In the genomic region with DNA sequence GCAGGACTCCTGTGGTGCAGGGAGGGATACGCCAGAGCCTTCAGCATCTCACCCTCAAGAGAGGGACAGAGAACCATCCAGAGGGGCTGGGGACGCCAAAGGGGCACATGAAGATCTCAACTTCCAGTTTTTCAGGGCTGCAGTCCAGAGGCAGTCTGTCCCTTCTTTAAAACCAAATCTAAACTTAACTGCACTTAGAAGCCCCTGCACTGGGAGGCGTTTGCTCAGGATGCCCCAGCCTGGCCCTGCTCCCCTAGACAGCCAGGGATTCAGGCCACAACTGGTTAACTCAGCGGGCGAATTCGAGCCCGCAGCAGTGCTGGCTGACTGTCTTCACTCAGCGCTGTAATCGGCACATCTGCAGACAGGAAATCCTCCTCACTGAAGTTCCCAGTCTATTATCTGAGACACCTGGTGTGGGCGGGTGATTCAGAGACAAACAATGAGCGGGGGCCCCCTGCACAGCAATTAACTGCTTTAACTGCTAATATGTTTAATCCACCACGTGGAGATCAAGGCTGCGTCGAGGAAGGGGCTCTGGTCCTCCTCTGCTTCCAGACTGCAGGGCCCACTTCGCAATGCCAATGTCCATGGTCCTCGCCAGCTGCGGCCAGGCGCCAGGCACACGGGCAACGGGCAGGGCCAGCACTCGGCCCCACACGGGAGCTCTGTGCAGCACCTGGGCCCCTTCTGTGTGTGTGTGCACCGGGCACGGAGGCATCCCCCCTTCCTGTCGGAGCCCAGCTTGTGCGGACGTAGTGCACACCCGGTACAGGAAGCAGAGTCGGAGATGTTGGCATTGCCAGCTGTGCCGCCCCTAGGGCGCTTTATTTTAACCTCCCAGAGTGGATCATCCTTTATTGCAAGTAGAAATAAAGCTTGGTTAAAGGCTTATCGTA, we compare ENCODE assay signal across 1 cellular context.
TF ChIP-seq lines count a peak whose summit lies in the region.

No MANE protein-coding gene starts in this region.

TF ChIP-seq in endothelial cell of umbilical vein, 7 proteins besides CTCF, POLR2A, EP300 and RAD21:
- TF ChIP-seq FOS (IDR thresholded peaks at IDR 0.05; ENCODE audit: borderline replicate concordance, insufficient read depth, low read length) (peak; percentile 75), MAX (IDR thresholded peaks at IDR 0.05; ENCODE audit: insufficient read depth, insufficient read length) (peak; percentile 87), JUN (IDR thresholded peaks at IDR 0.05; ENCODE audit: borderline replicate concordance, insufficient read depth, insufficient read length, low read depth) (peak; percentile 73), POLR2AphosphoS5 (IDR thresholded peaks at IDR 0.05; ENCODE audit: insufficient read depth, low read depth, low read length) (peak; percentile 97), GATA2 (IDR thresholded peaks at IDR 0.05; ENCODE audit: insufficient read depth, insufficient read length, low read depth, low read length) (peak; percentile 99), MYC (IDR thresholded peaks at IDR 0.05; ENCODE audit: low read depth, low read length) (peak; percentile 79), EZH2 (IDR thresholded peaks at IDR 0.05; ENCODE audit: borderline replicate concordance, low read depth, low read length, severe bottlenecking) (no peak)
